ENCODE assay signal across 1 cellular context in genomic region chr19:1009976-1010538, GRCh38.
TF ChIP-seq lines count a peak whose summit lies in the region.

No MANE protein-coding gene starts in this region.

TF ChIP-seq in GM23338, 12 proteins besides CTCF, POLR2A, EP300 and RAD21:
- TF ChIP-seq NANOG (IDR thresholded peaks at IDR 0.05; ENCODE audit: borderline replicate concordance) (no peak), REST (IDR thresholded peaks at IDR 0.05; ENCODE audit: unreplicated experiment) (no peak), CREB1 (CRISPR knock-in tag; IDR thresholded peaks at IDR 0.05; ENCODE audit: low read depth) (no peak)
